In genomic region chr15:90394074-90394473, GRCh38 we compare ENCODE assay signal across 14 cellular contexts. TPM values are rescaled to one million over a fixed set of nuclear protein-coding genes. Genes with fewer than 3 reads are reported as not detected.
DNase-seq lines count a peak whose midpoint lies in the region; ATAC-seq and TF ChIP-seq lines count a peak whose summit lies in the region.
"Had no signal": no experiment of that assay in that cellular context is flagged by ENCODE, and none has a peak within 500 bp of the region (broad histone marks: within the 10 kb centered on the region; RNA-seq: fewer than 3 reads in every experiment).

No MANE protein-coding gene starts in this region.

- H3K9ac ChIP-seq in iPS-20b (ENCODE audit: low read depth, low read length), result peak overlapping the region; percentile 19; the same call in 1 of the 2 replicates

- peak overlapping the region; percentile 86 for H3K27ac ChIP-seq in GM23338 (ENCODE audit: low read depth)
- H3K27ac ChIP-seq in iPS-20b (ENCODE audit: low read length), result no peak overlapping the region
- peak overlapping the region; percentile 91 to 100 (median 96) for H3K27ac ChIP-seq in gastrocnemius medialis

- H2AFZ ChIP-seq in GM23338, result no peak overlapping the region

- no peak; the same call in 2 of the 3 replicates for ATAC-seq in GM23338
- no peak for ATAC-seq in T-cell (replicated peaks in 1 of 4)
- ATAC-seq in gastrocnemius medialis, result no peak
- ATAC-seq in GM21825 (IDR thresholded peaks at IDR 0.05; ENCODE audit: unreplicated experiment), result no peak
- ATAC-seq: activated CD4-positive, CD25-positive, alpha-beta regulatory T cell treated with anti-CD3 and anti-CD28 coated beads, Interleukin-2, amount 50 U/mL, for 24 hours; CD8-positive, alpha-beta T cell; HepG2 had no signal

- peaks cover 70% of the 10 kb centered on the region for H3K4me1 ChIP-seq in GM23338 (ENCODE audit: insufficient read depth)
- peaks cover 40% of the 10 kb centered on the region for H3K4me1 ChIP-seq in iPS-20b (ENCODE audit: insufficient read depth, low read length)
- peaks cover 94 to 95% of the 10 kb centered on the region in 2 donors for H3K4me1 ChIP-seq in gastrocnemius medialis

- in situ Hi-C loops in gastrocnemius medialis (cut with MboI; ENCODE audit: low sequenced_read_pairs in 4 of 4), result no loop called here

- no peaks in the 10 kb centered on the region for H3K9me3 Mint-ChIP-seq in GM23338
- no peaks in the 10 kb centered on the region for H3K9me3 Mint-ChIP-seq in T-cell
- H3K9me3 Mint-ChIP-seq: CD8-positive, alpha-beta T cell had no signal

- H3K4me3 ChIP-seq in GM23338 (no peak overlapping the region), iPS-20b (ENCODE audit: low read length) (no peak overlapping the region), gastrocnemius medialis (peak overlapping the region in 3 of 4 donors; percentile 12 to 22 (median 21))

- peak overlapping the region; percentile 62; the same call in 1 of the 2 replicates for H3K4me2 ChIP-seq in GM23338

- no peaks in the 10 kb centered on the region for H3K36me3 ChIP-seq in GM23338 (ENCODE audit: insufficient read depth)
- H3K36me3 ChIP-seq in iPS-20b (ENCODE audit: insufficient read depth, low read depth, low read length), result peaks cover 14% of the 10 kb centered on the region
- peaks cover 0 to 14% of the 10 kb centered on the region in 2 donors for H3K36me3 ChIP-seq in gastrocnemius medialis

- no peaks in the 10 kb centered on the region for H3F3A ChIP-seq in GM23338 (replicated peaks; ENCODE audit: low read depth)

- H3K4me1 Mint-ChIP-seq in GM23338, result peaks cover 65% of the 10 kb centered on the region
- peaks cover 73 to 79% (median 76%) of the 10 kb centered on the region in 3 donors for H3K4me1 Mint-ChIP-seq in T-cell

- H3K4me3 Mint-ChIP-seq in GM23338 (no peak overlapping the region), T-cell (peak overlapping the region in 1 of 3 donors; percentile 6)
- H3K4me3 Mint-ChIP-seq: CD8-positive, alpha-beta T cell had no signal

- CTCF ChIA-PET in T-cell (lab: Charles Lee), result interaction anchor here (0.6 to 1.2 kb wide), 2 partner anchors 32 to 132 kb away, joined by 3 to 5 read pairs; no protein-coding TSS in a partner anchor
- CTCF ChIA-PET in GM10248 (lab: Yijun Ruan, JAX), result interaction anchor here (1.4 to 1.8 kb wide), 3 partner anchors 10 to 13 kb away, joined by 3 to 8 read pairs (median 5); no protein-coding TSS in a partner anchor

- TF ChIP-seq CTCF in GM23338 (conservative IDR thresholded peaks at IDR 0.05; ENCODE audit: low read depth in 2 of 2) (no peak), gastrocnemius medialis (IDR thresholded peaks at IDR 0.05 in 4 of 5, conservative IDR thresholded peaks at IDR 0.05 in 1 of 5) (no peak), GM10248 (IDR thresholded peaks at IDR 0.05; ENCODE audit: control extremely low read depth, extremely low read depth, low read depth, missing control alignments) (no peak)

- no peaks in the 10 kb centered on the region for H3K9me2 ChIP-seq in GM23338 (ENCODE audit: insufficient read depth)

- no peak for TF ChIP-seq POLR2A in gastrocnemius medialis (IDR thresholded peaks at IDR 0.05)

- H3K27ac Mint-ChIP-seq in GM23338 (peak overlapping the region; percentile 87), T-cell (peak overlapping the region; percentile 76 to 79)

- H3K79me2 ChIP-seq in GM23338 (replicated peaks; ENCODE audit: insufficient read depth), result peaks cover 93% of the 10 kb centered on the region

- H3K36me3 Mint-ChIP-seq in GM23338 (ENCODE audit: low read depth) (peaks cover 23% of the 10 kb centered on the region), T-cell (peaks cover 48% of the 10 kb centered on the region)

- H3K27me3 Mint-ChIP-seq in GM23338 (ENCODE audit: insufficient read depth, low read depth, poor library complexity) (peaks cover 10% of the 10 kb centered on the region), T-cell (no peaks in the 10 kb centered on the region)

- H3K27me3 ChIP-seq in GM23338 (ENCODE audit: insufficient read depth), result no peaks in the 10 kb centered on the region
- H3K27me3 ChIP-seq in iPS-20b (ENCODE audit: insufficient read depth, low read length), result no peaks in the 10 kb centered on the region
- no peaks in the 10 kb centered on the region for H3K27me3 ChIP-seq in gastrocnemius medialis

- DNase-seq in GM23338 (ENCODE audit: low spot score) (no peak), T-cell (no peak), gastrocnemius medialis (no peak), Ammon's horn (ENCODE audit: low spot score) (no peak), GM10248 (ENCODE audit: extremely low spot score) (no peak), NCI-H1436 (lab: John Stamatoyannopoulos, UW) (no peak)
- DNase-seq: activated T-cell treated with anti-CD3 and anti-CD28 coated beads, Interleukin-2, amount 50 U/mL, for 1 hour; amniotic stem cell; CD8-positive, alpha-beta T cell; NCI-H510A had no signal

- intact Hi-C loops in gastrocnemius medialis (cut with DNase I; ENCODE audit: low total_unique reads), result no loop called here

- POLR2A ChIA-PET in T-cell (lab: Charles Lee) (no interaction called here), GM10248 (lab: Yijun Ruan, JAX) (interaction anchor here (0.7 kb wide), 1 partner anchor 269 kb away, joined by 8 read pairs; no protein-coding TSS in a partner anchor)

- H4K20me1 ChIP-seq in GM23338 (replicated peaks; ENCODE audit: insufficient read depth), result 0 out of 2 replicates have a peak, but pooled peaks cover under 1% of the 10 kb centered on the region

- H3K9me3 ChIP-seq in iPS-20b (ENCODE audit: insufficient read depth, low read depth, low read length) (no peaks in the 10 kb centered on the region), gastrocnemius medialis (no peaks in the 10 kb centered on the region)

TF ChIP-seq in GM23338, 12 proteins besides CTCF, POLR2A, EP300 and RAD21:
- TF ChIP-seq ZNF331 (CRISPR knock-in tag; IDR thresholded peaks at IDR 0.05; ENCODE audit: low read depth) (no peak), ETS1 (IDR thresholded peaks at IDR 0.05) (no peak), JUNB (IDR thresholded peaks at IDR 0.05; ENCODE audit: unreplicated experiment) (no peak), EZH2phosphoT487 (IDR thresholded peaks at IDR 0.05; ENCODE audit: unreplicated experiment) (no peak)

RNA-seq across cellular contexts. Expression of gene IQGAP1, which starts 6.0 kb away (rescaled TPM):
- total RNA-seq in GM23338 (2014; rRNA removed; shearing (Covaris generic)), result 136 and 159 TPM in 2 replicates
- polyA plus RNA-seq in GM23338 (2016; fragmentation: Nextera tagmentation; extraction: Ambion mirVana), result 92.7 and 92.9 TPM in 2 replicates
- total RNA-seq in T-cell (100 to 1,000 TPM; 125 to 158 (median 127) TPM), gastrocnemius medialis (10 to 100 TPM; 39.1 to 92.7 (median 59.1) TPM)

RNA-seq across cellular contexts. Expression of gene ZNF774, which starts 42.0 kb away (rescaled TPM):
- 1.5 and 1.8 TPM in 2 replicates for total RNA-seq in GM23338 (2014; rRNA removed; shearing (Covaris generic))
- polyA plus RNA-seq in GM23338 (2016; fragmentation: Nextera tagmentation; extraction: Ambion mirVana), result 0.45 and 0.54 TPM in 2 replicates
- total RNA-seq in T-cell (under 1 TPM; 0.61 to 0.85 (median 0.70) TPM), gastrocnemius medialis (10 to 100 TPM in 1 of 4 donors, 1 to 10 TPM in 3; 2.1 to 17.1 (median 5.4) TPM)

Comparison
In these comparisons a context has a peak if more than half of its experiments do, and no peak if none do; other contexts are left out.
1. H3K4me3 ChIP-seq: peak in gastrocnemius medialis (3 of 4); none in GM23338 (single experiment) and iPS-20b (single experiment).